Comparison of ENCODE assay signal across 2 cellular contexts in genomic region chr9:34197756-34198711, GRCh38.
TF ChIP-seq lines count a peak whose summit lies in the region.

No MANE protein-coding gene starts in this region.

TF ChIP-seq in GM12891, 5 proteins besides CTCF, POLR2A, EP300 and RAD21:
- TF ChIP-seq PAX5 (IDR thresholded peaks at IDR 0.05; ENCODE audit: insufficient read depth, low read length, severe bottlenecking) (no peak), SPI1 (IDR thresholded peaks at IDR 0.05; ENCODE audit: low read depth, low read length) (no peak), POU2F2 (IDR thresholded peaks at IDR 0.05; ENCODE audit: low read depth, low read length) (no peak), POLR2AphosphoS5 (IDR thresholded peaks at IDR 0.05; ENCODE audit: low read depth, low read length) (no peak), TAF1 (IDR thresholded peaks at IDR 0.05; ENCODE audit: low read depth, low read length) (no peak)
TF ChIP-seq in GM12891: peak in this region for 0.

TF ChIP-seq in SK-N-SH, 30 proteins besides CTCF, POLR2A, EP300 and RAD21 (continued from another document):
- TF ChIP-seq ELF1 (IDR thresholded peaks at IDR 0.05) (no peak), YY1 (IDR thresholded peaks at IDR 0.05; ENCODE audit: low read depth) (no peak), GATA2 (CRISPR knock-in tag; IDR thresholded peaks at IDR 0.05) (no peak), NFIC (IDR thresholded peaks at IDR 0.05; ENCODE audit: borderline replicate concordance) (no peak), GABPA (IDR thresholded peaks at IDR 0.05; ENCODE audit: low read depth) (no peak), SMC3 (IDR thresholded peaks at IDR 0.05; ENCODE audit: low read depth, low read length) (no peak), FOXM1 (IDR thresholded peaks at IDR 0.05; ENCODE audit: low read depth) (no peak), EZH2phosphoT487 (IDR thresholded peaks at IDR 0.05; ENCODE audit: borderline replicate concordance, low read depth) (no peak), FOXJ3 (CRISPR knock-in tag; IDR thresholded peaks at IDR 0.05) (no peak), CHD2 (IDR thresholded peaks at IDR 0.05; ENCODE audit: low read length, partially characterized antibody) (no peak), MAX (IDR thresholded peaks at IDR 0.05; ENCODE audit: low read depth) (no peak), SIN3A (IDR thresholded peaks at IDR 0.05; ENCODE audit: borderline replicate concordance, low read depth, low read length) (no peak)
TF ChIP-seq in SK-N-SH: peak in this region for 0.
